8 cellular contexts compared by ENCODE assay signal in the genomic region with DNA sequence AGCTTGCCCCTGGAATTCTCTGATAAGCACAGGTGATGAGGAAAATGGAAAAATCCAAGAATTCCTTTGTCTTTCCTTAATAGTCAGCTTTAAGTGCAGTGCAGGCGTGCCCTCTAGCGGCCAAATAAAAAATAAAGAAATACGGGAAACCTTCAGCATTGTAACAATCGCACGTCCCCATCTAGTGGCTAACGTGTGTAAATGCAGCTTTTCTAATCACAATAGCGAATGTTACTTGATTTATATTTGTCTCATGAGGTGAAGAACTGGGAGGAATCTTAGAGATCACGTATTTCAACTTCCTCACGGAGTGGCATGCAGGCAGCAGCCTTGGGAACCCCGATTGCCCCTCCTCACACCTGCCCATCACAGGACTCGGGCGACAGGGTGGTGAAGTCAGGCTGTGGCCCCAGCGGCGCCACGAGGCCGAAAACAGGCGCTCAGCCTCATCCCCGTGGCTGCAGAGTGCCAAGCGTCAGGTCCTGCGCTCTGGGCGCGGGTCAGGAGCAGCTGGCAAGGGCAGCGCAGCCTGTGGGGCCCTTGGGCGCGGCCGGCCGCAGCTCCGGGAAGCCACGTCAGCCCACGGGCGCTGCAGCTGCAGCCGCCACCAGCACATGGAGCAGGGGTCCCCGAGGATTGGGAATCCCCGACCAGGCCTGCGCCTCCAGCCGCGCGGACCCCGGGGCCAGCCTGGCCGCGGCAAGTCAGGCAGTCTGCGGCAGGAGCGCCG. TPM values are rescaled to one million over a fixed set of nuclear protein-coding genes. Genes with fewer than 3 reads are reported as not detected.
DNase-seq lines count a peak whose midpoint lies in the region; ATAC-seq and TF ChIP-seq lines count a peak whose summit lies in the region.
"Not testable (repeated sequence)": the region's sequence is repeated elsewhere in the genome, so short reads cannot be mapped to it uniquely, and the experiment has no call there.

No MANE protein-coding gene starts in this region.

- peak; percentile 92 for TF ChIP-seq CTCF in CD8-positive, alpha-beta T cell (IDR thresholded peaks at IDR 0.05)
- TF ChIP-seq CTCF in IMR-90 (conservative IDR thresholded peaks at IDR 0.05; ENCODE audit: low read depth, low read length) (peak; percentile 78), brain (conservative IDR thresholded peaks at IDR 0.05) (peak; percentile 91 to 99), cardiac muscle cell (IDR thresholded peaks at IDR 0.05; ENCODE audit: low read depth, low read length) (peak; percentile 63), nephron (IDR thresholded peaks at IDR 0.05; ENCODE audit: unreplicated experiment in 3 of 3) (peak; percentile 87 to 96 (median 88))

- peak overlapping the region; percentile 75 to 99 for H4K8ac ChIP-seq in IMR-90 (ENCODE audit: low read depth in 2 of 2, low read length in 2 of 2)

- H3K27ac Mint-ChIP-seq in CD8-positive, alpha-beta T cell: peak overlapping the region; percentile 92
- H3K27ac Mint-ChIP-seq in brain: peak overlapping the region; percentile 98 to 100 (median 99)
- peak overlapping the region; percentile 98 to 100 (median 99) for H3K27ac Mint-ChIP-seq in nephron

- H3K4me3 ChIP-seq in CD8-positive, alpha-beta T cell (ENCODE audit: low read depth, low read length): peak overlapping the region; percentile 62
- peak overlapping the region; percentile 87 for H3K4me3 ChIP-seq in IMR-90 (ENCODE audit: insufficient read depth, low read depth, low read length)
- peak overlapping the region; percentile 50 for H3K4me3 ChIP-seq in cardiac muscle cell

- no CpG with 5 or more reads among the region's 44 CpGs for WGBS in IMR-90 (ENCODE audit: extremely low coverage in 2 of 2, insufficient read length in 1 of 2), 2 experiments

- H4K91ac ChIP-seq in IMR-90 (ENCODE audit: insufficient read depth, low read depth, low read length): peak overlapping the region; percentile 86

- TF ChIP-seq POLR2A in IMR-90 (IDR thresholded peaks at IDR 0.05; ENCODE audit: low read depth, low read length): not testable (repeated sequence)

- peak; percentile 64 for TF ChIP-seq RAD21 in IMR-90 (IDR thresholded peaks at IDR 0.05; ENCODE audit: low read length)

- H2AFZ ChIP-seq in IMR-90 (replicated peaks; ENCODE audit: low read length, poor library complexity): peak overlapping the region; percentile 93

- not testable (repeated sequence) for H3K9me3 ChIP-seq in CD8-positive, alpha-beta T cell (ENCODE audit: low read length); IMR-90 (ENCODE audit: control insufficient read depth, insufficient read depth, low read length); cardiac muscle cell (ENCODE audit: low read depth)

- peak overlapping the region; percentile 94 for H4K5ac ChIP-seq in IMR-90 (ENCODE audit: low read depth, low read length)

- H2BK5ac ChIP-seq in IMR-90 (ENCODE audit: low read depth, low read length, poor library complexity, severe bottlenecking): peak overlapping the region; percentile 55

- intact Hi-C loops in CD8-positive, alpha-beta T cell (cut with DNase I, micrococcal nuclease): loop anchor here (1.0 to 5.0 kb wide), 7 partner anchors 100 to 575 kb away; a partner anchor contains a TSS
- intact Hi-C loops in IMR-90 (cut with micrococcal nuclease): loop anchor here (1.0 kb wide), 1 partner anchor 100 kb away; no protein-coding TSS in a partner anchor

- H3K9me1 ChIP-seq in IMR-90 (ENCODE audit: insufficient read depth, low read length): not testable (repeated sequence)

- H3K4ac ChIP-seq in IMR-90 (ENCODE audit: low read depth, low read length): peak overlapping the region; percentile 87

- H3K79me1 ChIP-seq in IMR-90 (ENCODE audit: low read depth in 1 of 2, low read length in 2 of 2): not testable (repeated sequence)

- CTCF ChIA-PET in CD8-positive, alpha-beta T cell (lab: Charles Lee): interaction anchor here (0.6 to 2.9 kb wide), 28 partner anchors 9 to 709 kb away, joined by 3 to 31 read pairs (median 4); a partner anchor contains a TSS
- CTCF ChIA-PET in IMR-90 (lab: Yijun Ruan, JAX): interaction anchor here (0.6 to 1.2 kb wide), 6 partner anchors 100 to 256 kb away, joined by 3 to 4 read pairs (median 3); no protein-coding TSS in a partner anchor

- peak overlapping the region; percentile 99 for H3K4me2 ChIP-seq in IMR-90 (ENCODE audit: low read depth, low read length)

- peak overlapping the region; percentile 74 for H3K56ac ChIP-seq in IMR-90 (ENCODE audit: extremely low read depth, insufficient read depth, low read length)

- peak overlapping the region; percentile 93 for H3K18ac ChIP-seq in IMR-90 (ENCODE audit: low read depth, low read length)

- H4K20me1 ChIP-seq in IMR-90 (ENCODE audit: insufficient read depth, low read length): not testable (repeated sequence)

- peak overlapping the region; percentile 63; the same call in 1 of the 2 replicates for H2BK120ac ChIP-seq in IMR-90 (ENCODE audit: low read depth, low read length)

- H3K27ac ChIP-seq in CD8-positive, alpha-beta T cell (ENCODE audit: low read depth, low read length): peak overlapping the region; percentile 82
- H3K27ac ChIP-seq in IMR-90 (ENCODE audit: insufficient read depth, low read length): peak overlapping the region; percentile 89
- peak overlapping the region; percentile 20 for H3K27ac ChIP-seq in cardiac muscle cell

- POLR2A ChIA-PET in CD8-positive, alpha-beta T cell (lab: Charles Lee): interaction anchor here (0.9 to 2.5 kb wide), 4 partner anchors 14 to 255 kb away, joined by 3 to 14 read pairs (median 8); a partner anchor contains a TSS
- POLR2A ChIA-PET in IMR-90 (lab: Charles Lee; ENCODE audit: unreplicated experiment): not testable (repeated sequence)

- not testable (repeated sequence) for BruUV-seq in IMR-90 (replicated peaks; lab: Mats Ljungman, UMichigan)

- peak overlapping the region; percentile 97 for H3K14ac ChIP-seq in IMR-90 (replicated peaks; ENCODE audit: low read depth, low read length)

- H3K9ac ChIP-seq in IMR-90 (ENCODE audit: low read depth, low read length): peak overlapping the region; percentile 92

- not testable (repeated sequence) for H3K4me1 Mint-ChIP-seq in CD8-positive, alpha-beta T cell (ENCODE audit: low read depth); nephron
- peaks cover 12% of the 10 kb centered on the region for H3K4me1 Mint-ChIP-seq in brain

- peak in 6 of 7 experiments; percentile 28 to 69 (median 52) for DNase-seq in CD8-positive, alpha-beta T cell
- DNase-seq in IMR-90 (peak; percentile 28), cardiac muscle cell (ENCODE audit: low read depth in 1 of 2, low spot score in 1 of 2) (peak; percentile 44 to 49)
- DNase-seq in activated CD4-positive, CD25-positive, alpha-beta regulatory T cell treated with anti-CD3 and anti-CD28 coated beads, Interleukin-2, amount 50 U/mL, for 72 hours: peak; percentile 54
- peak; percentile 17 for DNase-seq in stimulated activated CD8-positive, alpha-beta memory T cell treated with anti-CD3 and anti-CD28 coated beads, Interleukin-4, amount 100 ng/mL, for 24 hours (ENCODE audit: low read depth)

- H3K4me3 Mint-ChIP-seq in CD8-positive, alpha-beta T cell: peak overlapping the region; percentile 90
- peak overlapping the region; percentile 93 to 97 (median 93) for H3K4me3 Mint-ChIP-seq in brain
- peak overlapping the region; percentile 90 to 99 (median 99) for H3K4me3 Mint-ChIP-seq in nephron

- not testable (repeated sequence) for H2AK5ac ChIP-seq in IMR-90 (ENCODE audit: low read depth, low read length)

- not testable (repeated sequence) for H3K27me3 Mint-ChIP-seq in CD8-positive, alpha-beta T cell (ENCODE audit: low read depth)
- peaks cover 21% of the 10 kb centered on the region for H3K27me3 Mint-ChIP-seq in brain
- peaks cover 21% of the 10 kb centered on the region for H3K27me3 Mint-ChIP-seq in nephron (ENCODE audit: low read depth)

- peak; percentile 64 for ATAC-seq in CD8-positive, alpha-beta T cell
- ATAC-seq in GM21390 (IDR thresholded peaks at IDR 0.05; ENCODE audit: unreplicated experiment) (peak; percentile 42), IMR-90 (ENCODE audit: low read depth) (peak; percentile 71)

- peak overlapping the region; percentile 37 for H2AK9ac ChIP-seq in IMR-90 (replicated peaks; ENCODE audit: low read depth, low read length, poor library complexity)

- peak overlapping the region; percentile 90 for H3K23ac ChIP-seq in IMR-90 (ENCODE audit: low read depth, low read length)

- in situ Hi-C loops in IMR-90 (cut with MboI; ENCODE audit: low sequenced_read_pairs): loop anchor here (25.0 kb wide), 2 partner anchors 100 to 250 kb away; a partner anchor contains a TSS

- dilution Hi-C loops in IMR-90 (cut with HindIII; ENCODE audit: low sequenced_read_pairs, unreplicated experiment): not testable (repeated sequence)

- not testable (repeated sequence) for H3K27me3 ChIP-seq in CD8-positive, alpha-beta T cell (ENCODE audit: insufficient read depth, low read length); IMR-90 (ENCODE audit: control insufficient read depth, insufficient read depth, low read length); cardiac muscle cell

- H3K9me3 Mint-ChIP-seq in CD8-positive, alpha-beta T cell; brain; nephron: not testable (repeated sequence)

- not testable (repeated sequence) for H3K36me3 Mint-ChIP-seq in CD8-positive, alpha-beta T cell; brain; nephron (ENCODE audit: low read depth)

- H2BK15ac ChIP-seq in IMR-90 (ENCODE audit: low read depth, low read length): not testable (repeated sequence)

- not testable (repeated sequence) for H2BK20ac ChIP-seq in IMR-90 (ENCODE audit: low read depth, low read length)

- H3K36me3 ChIP-seq in CD8-positive, alpha-beta T cell (ENCODE audit: insufficient read depth, low read length); IMR-90 (ENCODE audit: control insufficient read depth, insufficient read depth, low read length); cardiac muscle cell: not testable (repeated sequence)

- not testable (repeated sequence) for H3K4me1 ChIP-seq in CD8-positive, alpha-beta T cell (ENCODE audit: insufficient read depth, low read length); IMR-90 (ENCODE audit: control insufficient read depth, insufficient read depth, low read length); cardiac muscle cell (ENCODE audit: low read depth)

RNA-seq across cellular contexts. Expression of a gene that starts 0.5 kb away (rescaled TPM):
- 10 to 100 TPM; 49.7 to 51.6 TPM for total RNA-seq in CD8-positive, alpha-beta T cell
- total RNA-seq in IMR-90 (2012; rRNA removed): 20.1 and 22.5 TPM in 2 replicates
- 1.9 and 2.6 TPM in 2 replicates for polyA plus RNA-seq in IMR-90 (2012; rRNA removed)
- polyA plus RNA-seq in IMR-90 (2012; cell fraction: cytosol; rRNA removed): 0.37 and 0.44 TPM in 2 replicates
- 3.1 and 11.1 TPM in 2 replicates for polyA plus RNA-seq in IMR-90 (2012; cell fraction: nucleus; rRNA removed; ENCODE audit: low replicate concordance)
- polyA plus RNA-seq in brain (ENCODE audit: insufficient read depth, low read depth, low replicate concordance): 0.78 TPM
- 29.8 and 72.7 TPM in 2 replicates for total RNA-seq in cardiac muscle cell
- 29.6 and 47.1 TPM in 2 replicates for polyA plus RNA-seq in cardiac muscle cell

RNA-seq across cellular contexts. Expression of a gene that starts 17.8 kb away (rescaled TPM):
- 10 to 100 TPM; 33.3 to 33.9 TPM for total RNA-seq in CD8-positive, alpha-beta T cell
- total RNA-seq in IMR-90 (2012; rRNA removed) (6.9 and 7.9 TPM in 2 replicates), cardiac muscle cell (43.7 and 45.2 TPM in 2 replicates)
- polyA plus RNA-seq in IMR-90 (2012; rRNA removed) (5.6 and 5.7 TPM in 2 replicates), brain (ENCODE audit: insufficient read depth, low read depth, low replicate concordance) (26.8 TPM), cardiac muscle cell (64.2 and 97.1 TPM in 2 replicates)
- 5.0 and 8.6 TPM in 2 replicates for polyA plus RNA-seq in IMR-90 (2012; cell fraction: cytosol; rRNA removed)
- polyA plus RNA-seq in IMR-90 (2012; cell fraction: nucleus; rRNA removed; ENCODE audit: low replicate concordance): 13.2 and 14.2 TPM in 2 replicates

Comparison
In these comparisons a context has a peak if more than half of its experiments do, and no peak if none do; other contexts are left out.
1. Peak in every context shown above with its lines: DNase-seq, ATAC-seq, H3K4me3 ChIP-seq and H3K27ac ChIP-seq.
2. H3K27ac ChIP-seq: peak in every context shown above with its lines; median percentile 89 in IMR-90; 82 in CD8-positive, alpha-beta T cell; 20 in cardiac muscle cell.